ENCODE assay signal across 23 cellular contexts in the genomic region with DNA sequence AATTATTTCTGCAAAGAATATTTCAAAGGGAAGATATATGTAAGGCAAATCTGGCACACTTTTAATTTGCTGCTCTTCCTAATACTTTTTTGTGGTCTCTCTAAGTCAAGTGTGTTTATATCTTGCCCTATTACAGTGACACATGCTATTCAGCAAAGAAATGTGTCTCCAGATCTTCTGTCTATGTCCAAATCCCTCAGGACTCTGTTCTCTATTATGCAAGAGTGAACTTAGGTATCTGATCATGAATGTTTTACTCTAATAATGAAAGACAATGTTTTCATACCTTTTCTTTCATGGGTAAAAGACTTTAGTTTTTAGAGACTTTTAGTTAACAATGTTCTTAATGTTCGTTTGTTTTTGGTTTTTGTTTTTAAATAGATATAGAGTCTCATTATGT.
DNase-seq lines count a peak whose midpoint lies in the region; ATAC-seq, FAIRE-seq and TF ChIP-seq lines count a peak whose summit lies in the region.
"Had no signal": no experiment of that assay in that cellular context is flagged by ENCODE, and none has a peak within 500 bp of the region (broad histone marks: within the 10 kb centered on the region; RNA-seq: fewer than 3 reads in every experiment).

No MANE protein-coding gene starts in this region.

- no peaks in the 10 kb centered on the region for H3K79me2 ChIP-seq in smooth muscle cell (ENCODE audit: low read depth)

- H4K20me1 ChIP-seq in smooth muscle cell (ENCODE audit: low read depth), result no peaks in the 10 kb centered on the region
- H4K20me1 ChIP-seq: BLaER1 treated with 17β-estradiol and CSF1 and Interleukin-3, amounts not matched to agents 10 nM and 100 nM had no signal

- H3K4me2 ChIP-seq in smooth muscle cell, result no peak overlapping the region
- H3K4me2 ChIP-seq: A549; BLaER1 treated with 17β-estradiol and CSF1 and Interleukin-3, amounts not matched to agents 10 nM and 100 nM had no signal

- 89% methylated on average over 1 of the region's 1 CpG for WGBS in smooth muscle cell (ENCODE audit: low lambda C conversion rate)
- 66 to 76% (median 66%) methylated on average over 1 of the region's 1 CpG for WGBS in psoas muscle, 3 donors

- H3K4me3 ChIP-seq in smooth muscle cell (no peak overlapping the region), psoas muscle (no peak overlapping the region)
- H3K4me3 ChIP-seq: A549; BLaER1 treated with 17β-estradiol and CSF1 and Interleukin-3, amounts not matched to agents 10 nM and 100 nM; GM12878; HAP-1 had no signal

- H3K9me3 ChIP-seq in smooth muscle cell (replicated peaks; ENCODE audit: low read depth) (no peaks in the 10 kb centered on the region), psoas muscle (no peaks in the 10 kb centered on the region)
- H3K9me3 ChIP-seq: A549, BE2C had no signal

- no peak overlapping the region for H3K9ac ChIP-seq in smooth muscle cell (ENCODE audit: low read depth)
- H3K9ac ChIP-seq: BLaER1 treated with 17β-estradiol and CSF1 and Interleukin-3, amounts not matched to agents 10 nM and 100 nM had no signal

- DNase-seq in D721Med (ENCODE audit: insufficient read length, low spot score) (no peak), mesothelial cell of epicardium (ENCODE audit: low spot score in 2 of 2, unreplicated experiment in 2 of 2) (no peak), smooth muscle cell (lab: John Stamatoyannopoulos, UW; ENCODE audit: unreplicated experiment) (no peak), psoas muscle (no peak), activated gamma-delta T cell (lab: John Stamatoyannopoulos, UW) (no peak), GM13976 (ENCODE audit: low spot score) (no peak)
- DNase-seq: 8988T; ACHN; AML-193; BE2C; CD4-positive, alpha-beta T cell; CD8-positive, alpha-beta memory T cell; DND-41; GOT3; HFFc6 had no signal

- H3K27ac Mint-ChIP-seq in mesothelial cell of epicardium, result peak overlapping the region; percentile 78
- H3K27ac Mint-ChIP-seq: CD14-positive monocyte; CD4-positive, alpha-beta T cell; CD8-positive, alpha-beta memory T cell; HFFc6 had no signal

- in situ Hi-C loops in GM13976 (cut with MboI; ENCODE audit: low sequenced_read_pairs, unreplicated experiment), result no loop called here

- no peak for ATAC-seq in psoas muscle
- ATAC-seq: A549, GM12878 had no signal

- intact Hi-C loops in psoas muscle (cut with DNase I), result no loop called here

- no peaks in the 10 kb centered on the region for H3F3A ChIP-seq in smooth muscle cell (ENCODE audit: low read depth)

- peaks cover 7% of the 10 kb centered on the region for H3K4me1 ChIP-seq in smooth muscle cell (ENCODE audit: low read depth)
- H3K4me1 ChIP-seq in psoas muscle, result no peaks in the 10 kb centered on the region
- H3K4me1 ChIP-seq: A549; BE2C; BLaER1 treated with 17β-estradiol and CSF1 and Interleukin-3, amounts not matched to agents 10 nM and 100 nM had no signal

- peaks cover 2% of the 10 kb centered on the region for H3K36me3 Mint-ChIP-seq in mesothelial cell of epicardium
- H3K36me3 Mint-ChIP-seq: CD14-positive monocyte; CD8-positive, alpha-beta memory T cell had no signal

- no peaks in the 10 kb centered on the region for H3K27me3 ChIP-seq in smooth muscle cell (ENCODE audit: low read depth)
- H3K27me3 ChIP-seq in psoas muscle (ENCODE audit: insufficient read depth in 3 of 3, low read length in 2 of 3), result no peaks in the 10 kb centered on the region
- H3K27me3 ChIP-seq: BE2C; BLaER1 treated with 17β-estradiol and CSF1 and Interleukin-3, amounts not matched to agents 10 nM and 100 nM had no signal

- H3K27ac ChIP-seq in VCaP, result peak overlapping the region; percentile 89
- H3K27ac ChIP-seq in smooth muscle cell (ENCODE audit: low read depth), result no peak overlapping the region
- H3K27ac ChIP-seq in psoas muscle, result no peak overlapping the region
- H3K27ac ChIP-seq: A549; BLaER1 treated with 17β-estradiol and CSF1 and Interleukin-3, amounts not matched to agents 10 nM and 100 nM had no signal

- no peaks in the 10 kb centered on the region for H3K36me3 ChIP-seq in smooth muscle cell (ENCODE audit: low read depth)
- H3K36me3 ChIP-seq in psoas muscle (ENCODE audit: insufficient read depth in 1 of 2, low read depth in 1 of 2), result no peaks in the 10 kb centered on the region
- H3K36me3 ChIP-seq: BE2C; BLaER1 treated with 17β-estradiol and CSF1 and Interleukin-3, amounts not matched to agents 10 nM and 100 nM; HAP-1 had no signal

- TF ChIP-seq CTCF in D721Med (IDR thresholded peaks at IDR 0.05; ENCODE audit: insufficient read depth, missing control alignments) (no peak), VCaP (conservative IDR thresholded peaks at IDR 0.05) (no peak), mesothelial cell of epicardium (IDR thresholded peaks at IDR 0.05; ENCODE audit: unreplicated experiment) (no peak), smooth muscle cell (IDR thresholded peaks at IDR 0.05; ENCODE audit: borderline replicate concordance, insufficient read depth, poor library complexity, severe bottlenecking) (no peak), psoas muscle (IDR thresholded peaks at IDR 0.05) (no peak), GM13976 (IDR thresholded peaks at IDR 0.05; ENCODE audit: borderline replicate concordance, control extremely low read depth, extremely low read depth, insufficient read depth, missing control alignments) (no peak)

- H3K4me3 Mint-ChIP-seq in mesothelial cell of epicardium, result no peak overlapping the region
- H3K4me3 Mint-ChIP-seq: CD14-positive monocyte; CD4-positive, alpha-beta T cell; CD8-positive, alpha-beta memory T cell; HFFc6 had no signal

- FAIRE-seq in D721Med (lab: Jason Lieb, UNC), result peak; percentile 93
- FAIRE-seq: A549, G401.6, GM12878, H54 had no signal

- H2AFZ ChIP-seq in smooth muscle cell (ENCODE audit: low read depth), result peak overlapping the region; percentile 8

- H3K9me3 Mint-ChIP-seq in mesothelial cell of epicardium, result peaks cover 15% of the 10 kb centered on the region
- H3K9me3 Mint-ChIP-seq: HFFc6 had no signal

- no peaks in the 10 kb centered on the region for H3K27me3 Mint-ChIP-seq in mesothelial cell of epicardium (ENCODE audit: low read depth)

- H3K4me1 Mint-ChIP-seq in mesothelial cell of epicardium, result peaks cover 39% of the 10 kb centered on the region
- H3K4me1 Mint-ChIP-seq: CD14-positive monocyte; CD8-positive, alpha-beta memory T cell had no signal
